8 cellular contexts compared by ENCODE assay signal in genomic region chr9:99184427-99185327, GRCh38. TPM values are rescaled to one million over a fixed set of nuclear protein-coding genes. Genes with fewer than 3 reads are reported as not detected.
DNase-seq lines count a peak whose midpoint lies in the region; ATAC-seq and TF ChIP-seq lines count a peak whose summit lies in the region.

No MANE protein-coding gene starts in this region.

- POLR2A ChIA-PET in activated CD4-positive, alpha-beta T cell treated with anti-CD3 and anti-CD28 coated beads for 36 hours (lab: Charles Lee) = no interaction called here

- 13% methylated on average over 23 of the region's 31 CpGs for WGBS in right lobe of liver (ENCODE audit: insufficient coverage, low coverage, low lambda C conversion rate, missing lambda C conversion rate)

- no peaks in the 10 kb centered on the region for H3K36me3 Mint-ChIP-seq in activated CD4-positive, alpha-beta T cell treated with anti-CD3 and anti-CD28 coated beads for 36 hours (ENCODE audit: low read depth)

- no peak overlapping the region; the same call in 1 of the 2 replicates for H3K4me3 ChIP-seq in AG09309 (ENCODE audit: control insufficient read depth, low read depth, low read length)
- H3K4me3 ChIP-seq in colonic mucosa = peak overlapping the region; percentile 33
- H3K4me3 ChIP-seq in right lobe of liver = no peak overlapping the region

- H3K4me1 ChIP-seq in colonic mucosa (peaks cover 4% of the 10 kb centered on the region), right lobe of liver (no peaks in the 10 kb centered on the region)

- CTCF ChIA-PET in activated CD4-positive, alpha-beta T cell treated with anti-CD3 and anti-CD28 coated beads for 36 hours (lab: Charles Lee) = interaction anchor here (0.5 to 4.4 kb wide), 42 partner anchors 8 to 1165 kb away, joined by 3 to 22 read pairs (median 3); partner anchors contain the start of gene ALG2

- DNase-seq in AG09309 (ENCODE audit: low read depth) = peak; percentile 67
- peak; percentile 83 for DNase-seq in NCI-H446 treated with DMSO at 0.1 percent for 48 hours (lab: John Stamatoyannopoulos, UW)
- peak; percentile 88 for DNase-seq in activated CD4-positive, alpha-beta T cell treated with anti-CD3 and anti-CD28 coated beads for 36 hours
- DNase-seq in colonic mucosa = peak; percentile 86
- peak; percentile 77 to 84 (median 83) for DNase-seq in right lobe of liver
- peak; percentile 77 for DNase-seq in stimulated activated CD4-positive, alpha-beta T cell treated with anti-CD3 and anti-CD28 coated beads, Interleukin-4, amount 100 ng/mL, for 24 hours

- peak overlapping the region; percentile 32 to 45 for H3K9ac ChIP-seq in colonic mucosa (ENCODE audit: low read depth in 2 of 2, low read length in 2 of 2)

- TF ChIP-seq CTCF in AG09309 (IDR thresholded peaks at IDR 0.05; ENCODE audit: control insufficient read depth, insufficient read depth, low read depth, low read length, missing control alignments) = peak; percentile 93
- peak; percentile 95 for TF ChIP-seq CTCF in colonic mucosa (IDR thresholded peaks at IDR 0.05)
- peak; percentile 89 to 96 (median 92) for TF ChIP-seq CTCF in right lobe of liver (IDR thresholded peaks at IDR 0.05)

- TF ChIP-seq POLR2A in right lobe of liver (IDR thresholded peaks at IDR 0.05) = no peak

- H3K27me3 ChIP-seq in colonic mucosa (no peaks in the 10 kb centered on the region), right lobe of liver (no peaks in the 10 kb centered on the region)

- H3K9me3 Mint-ChIP-seq in activated CD4-positive, alpha-beta T cell treated with anti-CD3 and anti-CD28 coated beads for 36 hours (ENCODE audit: low read depth) = no peaks in the 10 kb centered on the region

- peak overlapping the region; percentile 33 for H3K27ac Mint-ChIP-seq in activated CD4-positive, alpha-beta T cell treated with anti-CD3 and anti-CD28 coated beads for 36 hours

- H3K4me1 Mint-ChIP-seq in activated CD4-positive, alpha-beta T cell treated with anti-CD3 and anti-CD28 coated beads for 36 hours = peaks cover 42% of the 10 kb centered on the region

- H3K36me3 ChIP-seq in colonic mucosa (no peaks in the 10 kb centered on the region), right lobe of liver (no peaks in the 10 kb centered on the region)

- H3K4me3 Mint-ChIP-seq in activated CD4-positive, alpha-beta T cell treated with anti-CD3 and anti-CD28 coated beads for 36 hours = no peak overlapping the region

- ATAC-seq in GM18909 (IDR thresholded peaks at IDR 0.05; ENCODE audit: poor library complexity, unreplicated experiment) (peak; percentile 62), HG03378 (IDR thresholded peaks at IDR 0.05; ENCODE audit: unreplicated experiment) (peak; percentile 47), right lobe of liver (peak; percentile 96 to 99 (median 98))
- peak; percentile 89 for ATAC-seq in activated CD4-positive, alpha-beta T cell treated with anti-CD3 and anti-CD28 coated beads for 36 hours

- H3K9me3 ChIP-seq in colonic mucosa (no peaks in the 10 kb centered on the region), right lobe of liver (no peaks in the 10 kb centered on the region)

- intact Hi-C loops in activated CD4-positive, alpha-beta T cell treated with anti-CD3 and anti-CD28 coated beads for 36 hours (cut with DNase I, micrococcal nuclease) = loop anchor here (1.0 to 10.0 kb wide), 13 partner anchors 22 to 1413 kb away; partner anchors contain the start of genes NR4A3 (in 2 of the 2) and SEC61B (in 2 of the 2)
- intact Hi-C loops in colonic mucosa (cut with DNase I) (loop anchor here (10.0 kb wide), 1 partner anchor 1410 kb away; no protein-coding TSS in a partner anchor), right lobe of liver (cut with DNase I) (no loop called here)

- H3K27ac ChIP-seq in colonic mucosa = no peak overlapping the region
- no peak overlapping the region for H3K27ac ChIP-seq in right lobe of liver

- peaks cover 6% of the 10 kb centered on the region for H3K27me3 Mint-ChIP-seq in activated CD4-positive, alpha-beta T cell treated with anti-CD3 and anti-CD28 coated beads for 36 hours

RNA-seq across cellular contexts. Expression of gene ALG2, which starts 37.1 kb away (rescaled TPM):
- total RNA-seq in activated CD4-positive, alpha-beta T cell treated with anti-CD3 and anti-CD28 coated beads for 36 hours = 10 to 100 TPM; 22.8 to 31.1 TPM
- total RNA-seq in colonic mucosa (10 to 100 TPM; 33.7 to 43.3 TPM), right lobe of liver (10 to 100 TPM; 26.2 to 32.6 (median 27.7) TPM)

RNA-seq across cellular contexts. Expression of gene SEC61B, which starts 37.4 kb away (rescaled TPM):
- 100 to 1,000 TPM in 1 of 2 experiments, 10 to 100 TPM in 1; 81.0 to 139 TPM for total RNA-seq in activated CD4-positive, alpha-beta T cell treated with anti-CD3 and anti-CD28 coated beads for 36 hours
- total RNA-seq in colonic mucosa = 100 to 1,000 TPM; 126 to 166 TPM
- 100 to 1,000 TPM in 5 of 6 experiments, 10 to 100 TPM in 1; 85.1 to 158 (median 131) TPM for total RNA-seq in right lobe of liver

Comparison
In these comparisons a context has a peak if more than half of its experiments do, and no peak if none do; other contexts are left out.
1. ATAC-seq: peak in every context shown above with its lines; median percentile 98 in right lobe of liver; 89 in activated CD4-positive, alpha-beta T cell treated with anti-CD3 and anti-CD28 coated beads for 36 hours; 62 in GM18909; 47 in HG03378.
2. intact Hi-C loops: an anchor here in activated CD4-positive, alpha-beta T cell treated with anti-CD3 and anti-CD28 coated beads for 36 hours (1.0 to 10.0 kb wide) and colonic mucosa (10.0 kb wide); none called in right lobe of liver.